Comparison of ENCODE assay signal across 8 cellular contexts in the genomic region with DNA sequence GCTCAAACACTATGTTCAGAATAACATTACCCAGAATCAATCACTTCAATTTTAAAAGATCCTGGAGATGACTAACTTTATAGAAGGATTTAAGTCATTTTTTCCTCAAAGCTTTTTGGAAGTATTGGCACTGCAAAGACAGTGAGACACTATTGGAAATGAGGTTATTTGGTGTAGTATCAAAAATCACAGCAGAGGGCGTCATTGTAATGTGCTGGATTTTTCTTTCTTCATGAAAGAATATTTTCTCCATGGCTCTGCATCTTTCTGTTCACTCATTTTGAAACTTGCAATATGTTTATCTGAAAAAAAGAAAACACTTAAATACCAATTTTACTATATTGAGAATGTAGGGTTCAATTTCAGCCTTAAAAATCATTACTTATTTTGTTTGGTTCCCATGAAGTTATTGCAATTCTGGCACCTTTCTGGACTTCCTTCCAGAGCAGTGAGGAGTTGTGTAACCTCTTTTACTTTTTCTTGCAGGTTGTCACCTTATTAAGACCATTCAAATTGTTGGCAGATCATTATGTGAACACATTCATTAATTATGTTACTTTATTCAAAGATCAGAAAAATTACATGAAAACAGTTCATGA. TPM values are rescaled to one million over a fixed set of nuclear protein-coding genes. Genes with fewer than 3 reads are reported as not detected.
DNase-seq lines count a peak whose midpoint lies in the region; ATAC-seq and TF ChIP-seq lines count a peak whose summit lies in the region.

No MANE protein-coding gene starts in this region.

- TF ChIP-seq EP300 in SK-N-SH (IDR thresholded peaks at IDR 0.05; ENCODE audit: borderline replicate concordance in 1 of 2, low read depth in 1 of 2, low read length in 1 of 2), result no peak
- TF ChIP-seq EP300 in sigmoid colon (IDR thresholded peaks at IDR 0.05), result no peak

- intact Hi-C loops in sigmoid colon (cut with DNase I), result loop anchor here (2.0 kb wide), 1 partner anchor 492 kb away; no protein-coding TSS in a partner anchor

- H3K9me3 ChIP-seq in HEK293 (ENCODE audit: control insufficient read depth, insufficient read depth, low read depth, low read length), result no peaks in the 10 kb centered on the region
- no peaks in the 10 kb centered on the region for H3K9me3 ChIP-seq in SK-N-SH
- H3K9me3 ChIP-seq in sigmoid colon, result no peaks in the 10 kb centered on the region
- no peaks in the 10 kb centered on the region for H3K9me3 ChIP-seq in T-helper 17 cell (ENCODE audit: control insufficient read depth, low read length, poor library complexity, severe bottlenecking)

- TF ChIP-seq CTCF in C4-2B (conservative IDR thresholded peaks at IDR 0.05), result peak; percentile 72
- TF ChIP-seq CTCF in HEK293 (tag by site-specific recombination; IDR thresholded peaks at IDR 0.05), result no peak
- TF ChIP-seq CTCF in SK-N-SH (IDR thresholded peaks at IDR 0.05), result peak; percentile 84
- peak in 3 of 4 experiments; percentile 42 to 68 (median 54) for TF ChIP-seq CTCF in sigmoid colon (IDR thresholded peaks at IDR 0.05)

- CTCF ChIA-PET in HEK293 (lab: Yijun Ruan, JAX) (interaction anchor here (0.6 to 1.6 kb wide), 15 partner anchors 8 to 1519 kb away, joined by 3 to 10 read pairs (median 3); a partner anchor contains a TSS), SK-N-SH (lab: Yijun Ruan, JAX) (interaction anchor here (0.6 to 2.1 kb wide), 9 partner anchors 8 to 1473 kb away, joined by 3 to 6 read pairs (median 3); no protein-coding TSS in a partner anchor)

- H3K9me2 ChIP-seq in SK-N-SH, result no peaks in the 10 kb centered on the region

- no peaks in the 10 kb centered on the region for H3K79me2 ChIP-seq in SK-N-SH (ENCODE audit: insufficient read depth)

- H3K36me3 ChIP-seq in HEK293 (ENCODE audit: control insufficient read depth in 2 of 2, insufficient read depth in 1 of 2, low read length in 2 of 2), result no peaks in the 10 kb centered on the region
- H3K36me3 ChIP-seq in SK-N-SH (replicated peaks in 1 of 2; ENCODE audit: control insufficient read depth in 1 of 2, insufficient read depth in 2 of 2, low read length in 1 of 2), result no peaks in the 10 kb centered on the region
- no peaks in the 10 kb centered on the region for H3K36me3 ChIP-seq in sigmoid colon

- H3K4me1 ChIP-seq in HEK293 (ENCODE audit: control insufficient read depth, insufficient read depth, low read length), result no peaks in the 10 kb centered on the region
- no peaks in the 10 kb centered on the region for H3K4me1 ChIP-seq in SK-N-SH (ENCODE audit: control insufficient read depth in 1 of 2, insufficient read depth in 2 of 2, low read depth in 1 of 2, low read length in 1 of 2)
- H3K4me1 ChIP-seq in sigmoid colon, result peaks cover 0 to 21% (median 3%) of the 10 kb centered on the region in 4 donors

- H3K4me3 ChIP-seq in HEK293 (ENCODE audit: low read depth, low read length) (no peak overlapping the region), SK-N-SH (ENCODE audit: low read depth in 2 of 2, low read length in 1 of 2) (no peak overlapping the region), sigmoid colon (no peak overlapping the region)

- ATAC-seq in T-helper 17 cell (no peak), HG03196 (IDR thresholded peaks at IDR 0.05; ENCODE audit: unreplicated experiment) (no peak), GM18909 (IDR thresholded peaks at IDR 0.05; ENCODE audit: poor library complexity, unreplicated experiment) (no peak)

- H3K27me3 Mint-ChIP-seq in T-helper 17 cell, result peaks cover 38% of the 10 kb centered on the region

- H3K27ac ChIP-seq in C4-2B (no peak overlapping the region), HEK293 (ENCODE audit: extremely low read depth, low read depth, low read length) (no peak overlapping the region), SK-N-SH (ENCODE audit: low read depth in 2 of 2, low read length in 1 of 2) (peak overlapping the region in 1 of 2 experiments; percentile 39; a peak in 2 of 4 replicates), sigmoid colon (no peak overlapping the region)

- H3F3A ChIP-seq in SK-N-SH (replicated peaks; ENCODE audit: insufficient read depth), result peaks cover 4% of the 10 kb centered on the region

- no peaks in the 10 kb centered on the region for H4K20me1 ChIP-seq in SK-N-SH (ENCODE audit: insufficient read depth)

- H3K4me1 Mint-ChIP-seq in T-helper 17 cell, result no peaks in the 10 kb centered on the region

- H3K27ac Mint-ChIP-seq in T-helper 17 cell, result no peak overlapping the region

- WGBS in SK-N-SH (ENCODE audit: low lambda C conversion rate), result 0% methylated on average over 1 of the region's 1 CpG
- 2 to 11% methylated on average over 1 of the region's 1 CpG for WGBS in sigmoid colon, 2 donors

- no peaks in the 10 kb centered on the region for H3K27me3 ChIP-seq in SK-N-SH (ENCODE audit: insufficient read depth)
- H3K27me3 ChIP-seq in sigmoid colon, result no peaks in the 10 kb centered on the region

- DNase-seq in SK-N-SH, result peak; percentile 26
- DNase-seq in globus pallidus (ENCODE audit: low spot score), result peak; percentile 60
- no peak for DNase-seq in sigmoid colon
- no peak for DNase-seq in T-helper 17 cell

- no peak overlapping the region for H2AFZ ChIP-seq in SK-N-SH (ENCODE audit: low read depth)

- H3K36me3 Mint-ChIP-seq in T-helper 17 cell (ENCODE audit: low read depth), result no peaks in the 10 kb centered on the region

- no peak overlapping the region for H3K4me2 ChIP-seq in SK-N-SH

- TF ChIP-seq POLR2A in sigmoid colon (IDR thresholded peaks at IDR 0.05), result no peak

- no peak overlapping the region for H3K4me3 Mint-ChIP-seq in T-helper 17 cell

- no peak overlapping the region; the same call in 1 of the 2 replicates for H3K9ac ChIP-seq in SK-N-SH

- peak; percentile 80 for TF ChIP-seq RAD21 in SK-N-SH (IDR thresholded peaks at IDR 0.05; ENCODE audit: low read length)

- POLR2A ChIA-PET in HEK293 (lab: Yijun Ruan, JAX), result no interaction called here
- POLR2A ChIA-PET in SK-N-SH (lab: Yijun Ruan, JAX), result no interaction called here

TF ChIP-seq in HEK293, 187 proteins besides CTCF, POLR2A, EP300 and RAD21 (continues in another document):
- TF ChIP-seq GLIS2 (tag by site-specific recombination; IDR thresholded peaks at IDR 0.05) (no peak), ZNF274 (IDR thresholded peaks at IDR 0.05; ENCODE audit: low read length) (no peak), ZNF274 (tag by site-specific recombination; IDR thresholded peaks at IDR 0.05; ENCODE audit: borderline replicate concordance) (no peak), ZNF785 (tag by site-specific recombination; IDR thresholded peaks at IDR 0.05) (no peak), ZNF776 (tag by site-specific recombination; IDR thresholded peaks at IDR 0.05; ENCODE audit: borderline replicate concordance) (no peak), ZNF654 (tag by site-specific recombination; IDR thresholded peaks at IDR 0.05; ENCODE audit: low read depth) (peak; percentile 67), SCRT1 (tag by site-specific recombination; IDR thresholded peaks at IDR 0.05; ENCODE audit: borderline replicate concordance) (no peak), TCF7L2 (IDR thresholded peaks at IDR 0.05; ENCODE audit: borderline replicate concordance, low read depth, low read length) (no peak), ZNF660 (tag by site-specific recombination; IDR thresholded peaks at IDR 0.05) (0 out of 2 replicates have a peak, but pooled peaks have one; percentile 41)

TF ChIP-seq in SK-N-SH, 30 proteins besides CTCF, POLR2A, EP300 and RAD21:
- TF ChIP-seq SMC3 (IDR thresholded peaks at IDR 0.05; ENCODE audit: low read depth, low read length) (peak; percentile 73), FOXM1 (IDR thresholded peaks at IDR 0.05; ENCODE audit: low read depth) (no peak)

RNA-seq across cellular contexts. Expression of a gene that starts 3.7 kb away (rescaled TPM):
- polyA plus RNA-seq in SK-N-SH (2012; rRNA removed) (not detected in 2 replicates), sigmoid colon (not detected)
- not detected in 2 replicates for polyA plus RNA-seq in SK-N-SH (2012; cell fraction: cytosol; rRNA removed)
- polyA plus RNA-seq in SK-N-SH (2012; cell fraction: nucleus; rRNA removed), result not detected in 2 replicates
- total RNA-seq in sigmoid colon (not detected), T-helper 17 cell (not detected)

RNA-seq across cellular contexts. Expression of a gene that starts 49.7 kb away (rescaled TPM):
- polyA plus RNA-seq in SK-N-SH (2012; rRNA removed), result 39.4 and 59.0 TPM in 2 replicates
- polyA plus RNA-seq in SK-N-SH (2012; cell fraction: cytosol; rRNA removed), result 43.9 and 46.6 TPM in 2 replicates
- 55.2 and 89.7 TPM in 2 replicates for polyA plus RNA-seq in SK-N-SH (2012; cell fraction: nucleus; rRNA removed)
- 10 to 100 TPM; 41.8 to 55.8 (median 43.9) TPM for total RNA-seq in sigmoid colon
- polyA plus RNA-seq in sigmoid colon, result 10 to 100 TPM; 14.3 to 23.1 (median 15.6) TPM
- total RNA-seq in T-helper 17 cell, result 10 to 100 TPM; 56.4 to 64.3 TPM

Comparison
In these comparisons a context has a peak if more than half of its experiments do, and no peak if none do; other contexts are left out.
1. DNase-seq: peak in SK-N-SH (single experiment) and globus pallidus (single experiment); none in sigmoid colon (single experiment) and T-helper 17 cell (0 of 3).